23 cellular contexts compared by ENCODE assay signal in the genomic region with DNA sequence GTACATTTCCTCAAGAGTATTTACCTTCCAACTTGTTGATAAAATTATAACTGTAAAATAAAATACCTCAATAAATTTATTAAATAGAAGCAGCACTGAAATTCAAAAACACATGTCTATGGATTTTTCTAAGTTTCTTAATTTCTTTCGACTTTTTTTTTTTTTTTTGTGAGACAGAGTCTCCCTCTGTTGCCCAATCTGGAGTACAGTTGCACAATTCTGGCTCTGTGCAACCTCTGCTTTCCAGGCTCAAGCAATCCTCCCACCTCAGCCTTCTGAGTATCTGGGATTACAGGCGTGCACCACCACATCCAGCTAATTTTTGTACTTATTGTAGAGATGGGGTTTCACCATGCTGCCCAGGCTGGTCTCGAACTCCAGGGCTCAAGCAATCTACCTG.
DNase-seq lines count a peak whose midpoint lies in the region; ATAC-seq, FAIRE-seq and TF ChIP-seq lines count a peak whose summit lies in the region.
"Had no signal": no experiment of that assay in that cellular context is flagged by ENCODE, and none has a peak within 500 bp of the region (broad histone marks: within the 10 kb centered on the region; RNA-seq: fewer than 3 reads in every experiment).

No MANE protein-coding gene starts in this region.

- CTCF ChIA-PET in A549 (lab: Yijun Ruan, JAX), result interaction anchor here (0.7 kb wide), 1 partner anchor 44 kb away, joined by 3 read pairs; no protein-coding TSS in a partner anchor

- no peak for TF ChIP-seq POLR2A in A549 (IDR thresholded peaks at IDR 0.05; ENCODE audit: low read length)

- WGBS in A549 (ENCODE audit: missing lambda C conversion rate), result 30% methylated on average over 3 of the region's 3 CpGs

- TF ChIP-seq RAD21 in A549 (conservative IDR thresholded peaks at IDR 0.05 in 1 of 2, IDR thresholded peaks at IDR 0.05 in 1 of 2) (no peak), Ishikawa (IDR thresholded peaks at IDR 0.05; ENCODE audit: low read depth) (no peak)

- H3K27ac ChIP-seq in A549, result no peak overlapping the region
- H3K27ac ChIP-seq: left ventricle myocardium inferior, thoracic aorta had no signal

- no peak overlapping the region for H3K4me2 ChIP-seq in A549
- H3K4me2 ChIP-seq: GM23338 had no signal

- H3K4me1 ChIP-seq in A549, result no peaks in the 10 kb centered on the region
- H3K4me1 ChIP-seq: left ventricle myocardium inferior had no signal

- H3K4me3 ChIP-seq in A549 (no peak overlapping the region), fibroblast of pulmonary artery (replicated peaks; ENCODE audit: low read depth, low read length) (no peak overlapping the region)
- H3K4me3 ChIP-seq: GM23338, left ventricle myocardium inferior, mucosa of descending colon, thoracic aorta had no signal

- no peak for TF ChIP-seq EP300 in A549 (IDR thresholded peaks at IDR 0.05)
- no peak for TF ChIP-seq EP300 in Ishikawa (IDR thresholded peaks at IDR 0.05; ENCODE audit: borderline replicate concordance)

- no peak overlapping the region for H3K27ac Mint-ChIP-seq in T-helper 17 cell
- H3K27ac Mint-ChIP-seq: CD4-positive, alpha-beta T cell; GM23338 had no signal

- POLR2A ChIA-PET in A549 (lab: Yijun Ruan, JAX), result no interaction called here

- H3K4me3 Mint-ChIP-seq in T-helper 17 cell, result no peak overlapping the region
- H3K4me3 Mint-ChIP-seq: CD4-positive, alpha-beta T cell; GM23338 had no signal

- DNase-seq in A549 (ENCODE audit: low read depth in 1 of 2, low spot score in 1 of 2), result no peak
- peak; percentile 5 for DNase-seq in SK-MEL-5 (ENCODE audit: low read depth, low spot score)
- peak; percentile 64 for DNase-seq in fibroblast of pulmonary artery (ENCODE audit: low read depth)
- DNase-seq in T-helper 17 cell, result no peak
- DNase-seq in epidermal melanocyte (ENCODE audit: insufficient read length, low spot score), result no peak
- DNase-seq in COLO668 (lab: John Stamatoyannopoulos, UW; ENCODE audit: unreplicated experiment), result no peak
- DNase-seq: activated CD4-positive, alpha-beta T cell treated with anti-CD3 and anti-CD28 coated beads, Interleukin-2, amount 50 U/mL, for 1 hour; activated CD8-positive, alpha-beta memory T cell treated with anti-CD3 and anti-CD28 coated beads, Interleukin-2, amount 50 U/mL, for 48 hours; activated effector memory CD4-positive, alpha-beta T cell treated with anti-CD3 and anti-CD28 coated beads, Interleukin-2, amount 50 U/mL, for 16 hours; amygdala; CD4-positive, alpha-beta T cell; DMS79; effector CD4-positive, alpha-beta T cell; left ventricle myocardium inferior; mucosa of descending colon; NCI-H1105 treated with DMSO at 0.1 percent for 48 hours; NCI-H2107; NCI-H526 treated with DMSO at 0.1 percent for 48 hours had no signal

- FAIRE-seq in A549 (lab: Jason Lieb, UNC), result no peak
- FAIRE-seq: GM18507 had no signal

- ATAC-seq in A549 (no peak), T-helper 17 cell (no peak), HG03159 (IDR thresholded peaks at IDR 0.05; ENCODE audit: unreplicated experiment) (no peak)
- ATAC-seq: GM23338, mucosa of descending colon had no signal

- H3K27me3 Mint-ChIP-seq in T-helper 17 cell, result peaks cover 5% of the 10 kb centered on the region
- H3K27me3 Mint-ChIP-seq: CD4-positive, alpha-beta T cell had no signal

- H3K9me3 ChIP-seq in A549, result no peaks in the 10 kb centered on the region
- H3K9me3 ChIP-seq in T-helper 17 cell (ENCODE audit: control insufficient read depth, low read length, poor library complexity, severe bottlenecking), result no peaks in the 10 kb centered on the region
- H3K9me3 ChIP-seq: left ventricle myocardium inferior, mucosa of descending colon, thoracic aorta had no signal

- H3K4me1 Mint-ChIP-seq in T-helper 17 cell, result no peaks in the 10 kb centered on the region

- TF ChIP-seq CTCF in A549 (IDR thresholded peaks at IDR 0.05) (no peak), fibroblast of pulmonary artery (IDR thresholded peaks at IDR 0.05; ENCODE audit: low read length, missing control alignments) (no peak)

- no peaks in the 10 kb centered on the region for H3K36me3 Mint-ChIP-seq in T-helper 17 cell (ENCODE audit: low read depth)

- in situ Hi-C loops in SK-MEL-5 (cut with HindIII; ENCODE audit: low pct_unique_long_range_greater_than_20kb, low sequenced_read_pairs), result no loop called here

TF ChIP-seq in A549, 52 proteins besides CTCF, POLR2A, EP300 and RAD21:
- TF ChIP-seq CEBPB (IDR thresholded peaks at IDR 0.05), result peak; percentile 38 to 39; a peak in 2 of 4 replicates
- TF ChIP-seq, protein P1, sequence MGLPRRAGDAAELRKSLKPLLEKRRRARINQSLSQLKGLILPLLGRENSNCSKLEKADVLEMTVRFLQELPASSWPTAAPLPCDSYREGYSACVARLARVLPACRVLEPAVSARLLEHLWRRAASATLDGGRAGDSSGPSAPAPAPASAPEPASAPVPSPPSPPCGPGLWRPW (IDR thresholded peaks at IDR 0.05), result no peak

TF ChIP-seq in Ishikawa, 13 proteins besides CTCF, POLR2A, EP300 and RAD21:
- TF ChIP-seq ZBTB7A (IDR thresholded peaks at IDR 0.05; ENCODE audit: low read depth), result no peak
- TF ChIP-seq CEBPB (IDR thresholded peaks at IDR 0.05), result peak; percentile 82

Comparison
In these comparisons a context has a peak if more than half of its experiments do, and no peak if none do; other contexts are left out.
1. DNase-seq: peak in SK-MEL-5 (single experiment) and fibroblast of pulmonary artery (single experiment); none in A549 (0 of 2), T-helper 17 cell (0 of 3), epidermal melanocyte (single experiment) and COLO668 (single experiment).